14 cellular contexts compared by ENCODE assay signal in the genomic region with DNA sequence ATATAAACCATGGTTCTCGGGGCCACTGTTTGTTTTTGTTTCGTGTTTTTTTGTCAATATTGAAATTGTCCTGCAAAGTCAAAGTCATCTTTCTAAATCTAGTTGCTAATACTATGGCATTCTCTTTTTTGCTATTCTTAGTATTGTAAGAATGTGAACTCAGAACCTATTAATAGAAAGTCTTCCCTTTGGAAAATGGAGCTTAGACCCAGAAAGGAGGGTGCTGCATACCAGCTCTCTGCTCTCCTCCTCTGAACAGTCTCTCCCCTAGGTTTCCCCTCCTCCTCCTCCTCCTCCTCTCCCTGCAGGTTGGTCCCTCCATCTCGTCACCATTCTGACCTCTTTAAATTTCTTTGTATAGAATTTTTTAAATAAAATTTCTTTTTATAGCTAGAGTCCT.
DNase-seq lines count a peak whose midpoint lies in the region; ATAC-seq and TF ChIP-seq lines count a peak whose summit lies in the region.
"Had no signal": no experiment of that assay in that cellular context is flagged by ENCODE, and none has a peak within 500 bp of the region (broad histone marks: within the 10 kb centered on the region; RNA-seq: fewer than 3 reads in every experiment).

No MANE protein-coding gene starts in this region.

- H3K36me3 Mint-ChIP-seq in HFFc6 (ENCODE audit: low read depth) (peaks cover 5% of the 10 kb centered on the region; the same call in 1 of the 2 replicates), chondrocyte (ENCODE audit: low read depth) (no peaks in the 10 kb centered on the region)
- H3K36me3 Mint-ChIP-seq: CD4-positive, alpha-beta memory T cell had no signal

- no peaks in the 10 kb centered on the region for H3K9me3 ChIP-seq in aorta (ENCODE audit: control insufficient read depth, low read length)
- H3K9me3 ChIP-seq: BE2C had no signal

- WGBS in aorta, 2 donors: 4 to 10% methylated on average over 3 of the region's 3 CpGs

- no peak for DNase-seq in HFFc6
- no peak for DNase-seq in chondrocyte (ENCODE audit: low spot score)
- peak; percentile 26 for DNase-seq in myocyte (ENCODE audit: low read depth)
- no peak for DNase-seq in aorta
- no peak for DNase-seq in SW 1271 (lab: John Stamatoyannopoulos, UW)
- DNase-seq: BE2C; CD4-positive, alpha-beta memory T cell; DMS79; EL; HCEC 1CT had no signal

- peak overlapping the region in 1 of 2 donors; percentile 71 for H3K27ac ChIP-seq in aorta (ENCODE audit: low read depth in 1 of 2, low read length in 2 of 2)
- H3K27ac ChIP-seq: C4-2B, HL-60 had no signal

- H3K27ac Mint-ChIP-seq in HFFc6 (peak overlapping the region; percentile 32; the same call in 1 of the 2 replicates), chondrocyte (ENCODE audit: unreplicated experiment) (peak overlapping the region; percentile 63)

- intact Hi-C loops in aorta (cut with DNase I): no loop called here

- TF ChIP-seq CTCF in HFFc6 (IDR thresholded peaks at IDR 0.05): no peak
- TF ChIP-seq CTCF in chondrocyte (IDR thresholded peaks at IDR 0.05): no peak

- H3K27me3 Mint-ChIP-seq in HFFc6 (ENCODE audit: insufficient read depth) (no peaks in the 10 kb centered on the region), chondrocyte (ENCODE audit: low read depth) (no peaks in the 10 kb centered on the region)
- H3K27me3 Mint-ChIP-seq: CD4-positive, alpha-beta memory T cell had no signal

- H3K4me3 Mint-ChIP-seq in HFFc6: no peak overlapping the region
- H3K4me3 Mint-ChIP-seq in chondrocyte (ENCODE audit: unreplicated experiment): no peak overlapping the region
- H3K4me3 Mint-ChIP-seq: CD4-positive, alpha-beta memory T cell had no signal

- ATAC-seq in aorta (ENCODE audit: low FRiP score) (peak; percentile 71), GM19035 (IDR thresholded peaks at IDR 0.05; ENCODE audit: unreplicated experiment) (no peak), HG02938 (IDR thresholded peaks at IDR 0.05; ENCODE audit: unreplicated experiment) (no peak)

- no peaks in the 10 kb centered on the region for H3K4me1 ChIP-seq in aorta (ENCODE audit: control insufficient read depth in 1 of 2, insufficient read depth in 2 of 2, low read length in 2 of 2)
- H3K4me1 ChIP-seq: BE2C had no signal

- H3K27me3 ChIP-seq in aorta (ENCODE audit: control insufficient read depth in 1 of 2, insufficient read depth in 2 of 2, low read length in 1 of 2): no peaks in the 10 kb centered on the region
- H3K27me3 ChIP-seq: BE2C had no signal

- peak overlapping the region in 1 of 2 donors; percentile 26 for H3K4me3 ChIP-seq in aorta (ENCODE audit: low read length in 2 of 2)

- peaks cover 4% of the 10 kb centered on the region; the same call in 1 of the 2 replicates for H3K9me3 Mint-ChIP-seq in HFFc6
- H3K9me3 Mint-ChIP-seq in chondrocyte (ENCODE audit: low read depth): peaks cover 4% of the 10 kb centered on the region

- H3K36me3 ChIP-seq in aorta (ENCODE audit: control insufficient read depth in 1 of 2, insufficient read depth in 2 of 2, low read length in 1 of 2): no peaks in the 10 kb centered on the region
- H3K36me3 ChIP-seq: BE2C had no signal

- H3K4me1 Mint-ChIP-seq in HFFc6 (ENCODE audit: low read depth) (peaks cover 32% of the 10 kb centered on the region), chondrocyte (ENCODE audit: low read depth) (peaks cover 31% of the 10 kb centered on the region)
- H3K4me1 Mint-ChIP-seq: CD4-positive, alpha-beta memory T cell had no signal
